In the genomic region with DNA sequence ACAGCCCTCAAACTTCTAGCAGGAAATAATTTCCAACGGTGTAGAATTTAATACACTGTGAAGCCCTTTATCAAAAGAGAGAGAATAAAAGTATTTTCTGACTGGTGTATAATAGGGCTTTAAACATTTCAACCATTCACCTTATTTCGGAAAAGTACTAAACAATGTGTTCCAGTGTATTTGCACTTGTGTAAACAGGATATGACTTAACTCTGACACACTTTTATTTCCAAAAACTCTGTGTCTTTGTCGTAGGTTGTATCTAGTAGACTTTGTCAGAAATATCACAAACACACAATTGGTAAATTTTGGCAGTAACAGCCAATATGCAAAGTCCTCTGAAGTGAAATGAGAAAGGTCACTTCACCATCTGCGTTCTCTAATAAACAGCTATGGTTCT, we compare ENCODE assay signal across 18 cellular contexts. TPM values are rescaled to one million over a fixed set of nuclear protein-coding genes. Genes with fewer than 3 reads are reported as not detected.
DNase-seq lines count a peak whose midpoint lies in the region; ATAC-seq and TF ChIP-seq lines count a peak whose summit lies in the region.
"Had no signal": no experiment of that assay in that cellular context is flagged by ENCODE, and none has a peak within 500 bp of the region (broad histone marks: within the 10 kb centered on the region; RNA-seq: fewer than 3 reads in every experiment).

No MANE protein-coding gene starts in this region.

- peak; percentile 33 to 82 (median 75) for ATAC-seq in right lobe of liver
- ATAC-seq in GM19328 (IDR thresholded peaks at IDR 0.05; ENCODE audit: unreplicated experiment) = no peak
- ATAC-seq: psoas muscle, upper lobe of right lung had no signal

- H3K36me3 ChIP-seq in A673 (ENCODE audit: insufficient read depth, low read length, poor library complexity, severe bottlenecking) = no peaks in the 10 kb centered on the region
- no peaks in the 10 kb centered on the region for H3K36me3 ChIP-seq in right lobe of liver
- H3K36me3 ChIP-seq: adrenal gland, upper lobe of right lung had no signal

- CTCF ChIA-PET in A673 (lab: Charles Lee) = no interaction called here

- POLR2A ChIA-PET in A673 (lab: Charles Lee; ENCODE audit: low non-redundant PET) = no interaction called here

- BruUV-seq in A673 (replicated peaks; lab: Mats Ljungman, UMichigan) = no TSS peak

- no peak for TF ChIP-seq POLR2A in right lobe of liver (IDR thresholded peaks at IDR 0.05)

- TF ChIP-seq CTCF in A673 (conservative IDR thresholded peaks at IDR 0.05; ENCODE audit: low read depth, low read length) (no peak), cardiac fibroblast (IDR thresholded peaks at IDR 0.05; ENCODE audit: low read depth, low read length) (no peak), right lobe of liver (IDR thresholded peaks at IDR 0.05) (no peak), GM10266 (IDR thresholded peaks at IDR 0.05; ENCODE audit: control insufficient read depth, insufficient read depth, low read depth, missing control alignments) (no peak)

- H3K4me3 ChIP-seq in A673 (ENCODE audit: low read depth, low read length, poor library complexity, severe bottlenecking) (no peak overlapping the region), cardiac fibroblast (replicated peaks in 1 of 2; ENCODE audit: low read depth in 2 of 2, low read length in 2 of 2) (no peak overlapping the region), right lobe of liver (no peak overlapping the region)
- H3K4me3 ChIP-seq: adrenal gland, psoas muscle, upper lobe of right lung had no signal

- no peak for DNase-seq in A673 (ENCODE audit: low spot score)
- DNase-seq in HT1080 (ENCODE audit: low read depth) = peak; percentile 38
- DNase-seq in cardiac fibroblast (ENCODE audit: low read depth in 2 of 2) = peak; percentile 69 to 82
- DNase-seq in right lobe of liver = no peak
- DNase-seq in GM10266 (ENCODE audit: extremely low spot score) = no peak
- no peak for DNase-seq in kidney tubule cell (ENCODE audit: low spot score)
- DNase-seq in activated T-cell treated with anti-CD3 and anti-CD28 coated beads, Interleukin-2, amount 50 U/mL, for 1 hour = no peak
- DNase-seq: activated CD4-positive, CD25-positive, alpha-beta regulatory T cell; adrenal gland; midbrain; NCI-H2029; NCI-H446; NK-92 treated with Interleukin-12 subunit alpha and Interleukin-12 subunit beta, amount 100 ng/mL, for 24 hours; psoas muscle; Right ventricle myocardium superior; stimulated activated naive CD4-positive, alpha-beta T cell treated with Interleukin-2 at 50 U/mL for 16 hours; upper lobe of right lung had no signal

- no peaks in the 10 kb centered on the region for H3K9me3 ChIP-seq in A673 (ENCODE audit: low read depth, low read length, poor library complexity, severe bottlenecking)
- H3K9me3 ChIP-seq in right lobe of liver = no peaks in the 10 kb centered on the region
- H3K9me3 ChIP-seq: adrenal gland, psoas muscle, upper lobe of right lung had no signal

- WGBS in right lobe of liver (ENCODE audit: insufficient coverage, low coverage, low lambda C conversion rate, missing lambda C conversion rate) = 27% methylated on average over 4 of the region's 4 CpGs

- H3K4me1 ChIP-seq in A673 (ENCODE audit: insufficient read depth, low read length, poor library complexity, severe bottlenecking) (peaks cover 12% of the 10 kb centered on the region), right lobe of liver (no peaks in the 10 kb centered on the region)
- H3K4me1 ChIP-seq: psoas muscle had no signal

- H3K27me3 ChIP-seq in A673 (replicated peaks; ENCODE audit: insufficient read depth, low read depth, low read length, poor library complexity) = no peaks in the 10 kb centered on the region
- no peaks in the 10 kb centered on the region for H3K27me3 ChIP-seq in right lobe of liver
- H3K27me3 ChIP-seq: adrenal gland, upper lobe of right lung had no signal

- intact Hi-C loops in A673 (cut with micrococcal nuclease; ENCODE audit: unreplicated experiment) = no loop called here
- intact Hi-C loops in right lobe of liver (cut with DNase I) = no loop called here

- peak overlapping the region; percentile 18 for H3K27ac ChIP-seq in A673 (ENCODE audit: low read depth, low read length, poor library complexity, severe bottlenecking)
- no peak overlapping the region for H3K27ac ChIP-seq in right lobe of liver
- H3K27ac ChIP-seq: adrenal gland, psoas muscle, upper lobe of right lung had no signal

RNA-seq across cellular contexts. Expression of gene TSPAN13, which starts 10.3 kb away (rescaled TPM):
- total RNA-seq in A673 (2021) (157 and 159 TPM in 2 replicates), right lobe of liver (10 to 100 TPM in 5 of 6 experiments, 1 to 10 TPM in 1; 7.1 to 43.2 (median 18.0) TPM)
- 0.17 and 0.26 TPM in 2 replicates for total RNA-seq in HT1080 (2014; rRNA removed; shearing (Covaris generic))
- polyA plus RNA-seq in HT1080 (2015; cell fraction: cytosol; rRNA removed) = 0.85 and 1.1 TPM in 2 replicates
- polyA plus RNA-seq in HT1080 (2015; cell fraction: nucleus; rRNA removed) = 0.60 and 0.63 TPM in 2 replicates

Comparison
In these comparisons a context has a peak if more than half of its experiments do, and no peak if none do; other contexts are left out.
1. DNase-seq: peak in HT1080 (single experiment) and cardiac fibroblast (2 of 2); none in A673 (single experiment), right lobe of liver (0 of 3), GM10266 (single experiment), kidney tubule cell (single experiment) and activated T-cell treated with anti-CD3 and anti-CD28 coated beads, Interleukin-2, amount 50 U/mL, for 1 hour (single experiment).